ENCODE assay signal across 1 cellular context in the genomic region with DNA sequence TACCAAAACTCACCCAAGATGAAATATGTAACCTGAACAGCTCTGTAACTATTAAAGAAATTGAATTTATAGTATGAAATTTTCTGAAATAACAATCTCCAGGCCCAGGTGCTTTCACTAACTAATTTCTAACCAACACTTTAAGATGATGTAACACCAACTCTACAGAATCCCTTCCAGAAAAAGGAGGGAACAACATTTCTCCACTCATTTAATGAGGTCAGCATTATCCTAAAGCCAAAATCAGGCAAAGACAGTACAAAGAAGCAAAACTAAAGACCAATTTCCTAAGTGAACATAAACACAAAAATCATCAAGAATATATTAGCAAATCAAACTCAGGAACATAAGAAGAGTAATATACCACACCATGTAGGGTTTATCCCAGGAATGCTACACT.
A peak's percentile ranks its signal among the peaks of the same experiment; 100 is the strongest.
TF ChIP-seq lines count a peak whose summit lies in the region.

No MANE protein-coding gene starts in this region.

TF ChIP-seq in K562, 482 proteins besides CTCF, POLR2A, EP300 and RAD21 (continued from another document):
- TF ChIP-seq HNRNPL (IDR thresholded peaks at IDR 0.05; ENCODE audit: low read depth, low read length) (no peak), KAT8 (IDR thresholded peaks at IDR 0.05; ENCODE audit: low read depth) (no peak), ZNF318 (IDR thresholded peaks at IDR 0.05; ENCODE audit: borderline replicate concordance in 1 of 2, low read depth in 1 of 2) (0 out of 4 replicates have a peak, but pooled peaks of 1 of the 2 experiments have one; percentile 73), CEBPG (CRISPR knock-in tag; IDR thresholded peaks at IDR 0.05) (no peak), CEBPG (tag; conservative IDR thresholded peaks at IDR 0.05 in 1 of 2, IDR thresholded peaks at IDR 0.05 in 1 of 2) (peak; percentile 11 to 81; a peak in 2 of 4 replicates), ZNF696 (CRISPR knock-in tag; conservative IDR thresholded peaks at IDR 0.05) (no peak), E2F1 (CRISPR knock-in tag; IDR thresholded peaks at IDR 0.05) (no peak), PCBP2 (IDR thresholded peaks at IDR 0.05; ENCODE audit: low read depth, low read length, poor library complexity, severe bottlenecking) (no peak), SMC3 (conservative IDR thresholded peaks at IDR 0.05; ENCODE audit: insufficient read depth, low read depth, low read length) (no peak), JUNB (CRISPR knock-in tag; conservative IDR thresholded peaks at IDR 0.05) (no peak), ZNF316 (IDR thresholded peaks at IDR 0.05) (peak; percentile 91), MYBL2 (IDR thresholded peaks at IDR 0.05; ENCODE audit: low read depth) (no peak), MYBL2 (CRISPR knock-in tag; IDR thresholded peaks at IDR 0.05; ENCODE audit: borderline replicate concordance) (no peak), C11orf30 (IDR thresholded peaks at IDR 0.05; ENCODE audit: low read depth) (peak; percentile 86), KDM1A (IDR thresholded peaks at IDR 0.05) (0 out of 4 replicates have a peak, but pooled peaks of 1 of the 2 experiments have one; percentile 35), CEBPB (tag; IDR thresholded peaks at IDR 0.05) (0 out of 2 replicates have a peak, but pooled peaks have one; percentile 36), TRIM24 (IDR thresholded peaks at IDR 0.05) (peak in 1 of 2 experiments; percentile 54; a peak in 1 of 4 replicates), ZBED1 (IDR thresholded peaks at IDR 0.05) (no peak), ATF3 (IDR thresholded peaks at IDR 0.05) (peak; percentile 85), ATF3 (CRISPR knock-in tag; conservative IDR thresholded peaks at IDR 0.05) (no peak), ARID1B (IDR thresholded peaks at IDR 0.05) (0 out of 2 replicates have a peak, but pooled peaks have one; percentile 19), MECOM (CRISPR knock-in tag; IDR thresholded peaks at IDR 0.05) (no peak), ZNF764 (CRISPR knock-in tag; IDR thresholded peaks at IDR 0.05; ENCODE audit: low read depth) (no peak)
- TF ChIP-seq, protein P1, sequence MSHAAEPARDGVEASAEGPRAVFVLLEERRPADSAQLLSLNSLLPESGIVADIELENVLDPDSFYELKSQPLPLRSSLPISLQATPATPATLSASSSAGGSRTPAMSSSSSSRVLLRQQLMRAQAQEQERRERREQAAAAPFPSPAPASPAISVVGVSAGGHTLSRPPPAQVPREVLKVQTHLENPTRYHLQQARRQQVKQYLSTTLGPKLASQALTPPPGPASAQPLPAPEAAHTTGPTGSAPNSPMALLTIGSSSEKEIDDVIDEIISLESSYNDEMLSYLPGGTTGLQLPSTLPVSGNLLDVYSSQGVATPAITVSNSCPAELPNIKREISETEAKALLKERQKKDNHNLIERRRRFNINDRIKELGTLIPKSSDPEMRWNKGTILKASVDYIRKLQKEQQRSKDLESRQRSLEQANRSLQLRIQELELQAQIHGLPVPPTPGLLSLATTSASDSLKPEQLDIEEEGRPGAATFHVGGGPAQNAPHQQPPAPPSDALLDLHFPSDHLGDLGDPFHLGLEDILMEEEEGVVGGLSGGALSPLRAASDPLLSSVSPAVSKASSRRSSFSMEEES (CRISPR knock-in tag; IDR thresholded peaks at IDR 0.05), result no peak
- TF ChIP-seq, protein P2, sequence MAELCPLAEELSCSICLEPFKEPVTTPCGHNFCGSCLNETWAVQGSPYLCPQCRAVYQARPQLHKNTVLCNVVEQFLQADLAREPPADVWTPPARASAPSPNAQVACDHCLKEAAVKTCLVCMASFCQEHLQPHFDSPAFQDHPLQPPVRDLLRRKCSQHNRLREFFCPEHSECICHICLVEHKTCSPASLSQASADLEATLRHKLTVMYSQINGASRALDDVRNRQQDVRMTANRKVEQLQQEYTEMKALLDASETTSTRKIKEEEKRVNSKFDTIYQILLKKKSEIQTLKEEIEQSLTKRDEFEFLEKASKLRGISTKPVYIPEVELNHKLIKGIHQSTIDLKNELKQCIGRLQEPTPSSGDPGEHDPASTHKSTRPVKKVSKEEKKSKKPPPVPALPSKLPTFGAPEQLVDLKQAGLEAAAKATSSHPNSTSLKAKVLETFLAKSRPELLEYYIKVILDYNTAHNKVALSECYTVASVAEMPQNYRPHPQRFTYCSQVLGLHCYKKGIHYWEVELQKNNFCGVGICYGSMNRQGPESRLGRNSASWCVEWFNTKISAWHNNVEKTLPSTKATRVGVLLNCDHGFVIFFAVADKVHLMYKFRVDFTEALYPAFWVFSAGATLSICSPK (IDR thresholded peaks at IDR 0.05; ENCODE audit: borderline replicate concordance), result no peak
- TF ChIP-seq, protein P3, sequence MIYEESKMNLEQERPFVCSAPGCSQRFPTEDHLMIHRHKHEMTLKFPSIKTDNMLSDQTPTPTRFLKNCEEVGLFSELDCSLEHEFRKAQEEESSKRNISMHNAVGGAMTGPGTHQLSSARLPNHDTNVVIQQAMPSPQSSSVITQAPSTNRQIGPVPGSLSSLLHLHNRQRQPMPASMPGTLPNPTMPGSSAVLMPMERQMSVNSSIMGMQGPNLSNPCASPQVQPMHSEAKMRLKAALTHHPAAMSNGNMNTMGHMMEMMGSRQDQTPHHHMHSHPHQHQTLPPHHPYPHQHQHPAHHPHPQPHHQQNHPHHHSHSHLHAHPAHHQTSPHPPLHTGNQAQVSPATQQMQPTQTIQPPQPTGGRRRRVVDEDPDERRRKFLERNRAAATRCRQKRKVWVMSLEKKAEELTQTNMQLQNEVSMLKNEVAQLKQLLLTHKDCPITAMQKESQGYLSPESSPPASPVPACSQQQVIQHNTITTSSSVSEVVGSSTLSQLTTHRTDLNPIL (CRISPR knock-in tag; IDR thresholded peaks at IDR 0.05), result no peak
